In genomic region chr15:58934521-58934920, GRCh38 we compare ENCODE assay signal across 8 cellular contexts.
A peak's percentile ranks its signal among the peaks of the same experiment; 100 is the strongest.
DNase-seq lines count a peak whose midpoint lies in the region; ATAC-seq and TF ChIP-seq lines count a peak whose summit lies in the region.

No MANE protein-coding gene starts in this region.

- H3K9me3 Mint-ChIP-seq in stimulated activated memory B cell treated with anti-CD40 and anti-IgM and Interleukin-4, amounts not matched to agents 10 μg/mL and 1 μg/mL and 100 μg/mL, for 72 hours = no peaks in the 10 kb centered on the region

- no peaks in the 10 kb centered on the region for H3K36me3 Mint-ChIP-seq in stimulated activated memory B cell treated with anti-CD40 and anti-IgM and Interleukin-4, amounts not matched to agents 10 μg/mL and 1 μg/mL and 100 μg/mL, for 72 hours

- H3K27me3 Mint-ChIP-seq in stimulated activated memory B cell treated with anti-CD40 and anti-IgM and Interleukin-4, amounts not matched to agents 10 μg/mL and 1 μg/mL and 100 μg/mL, for 72 hours = no peaks in the 10 kb centered on the region

- WGBS in iPS DF 6.9 (ENCODE audit: insufficient coverage, insufficient read length) = no CpG with 5 or more reads among the region's 4 CpGs

- H3K36me3 ChIP-seq in iPS DF 6.9 (ENCODE audit: control insufficient read depth, insufficient read depth, low read length) = no peaks in the 10 kb centered on the region

- TF ChIP-seq CTCF in VCaP (conservative IDR thresholded peaks at IDR 0.05) = no peak
- no peak for TF ChIP-seq CTCF in GM10266 (IDR thresholded peaks at IDR 0.05; ENCODE audit: control insufficient read depth, insufficient read depth, low read depth, missing control alignments)

- peak overlapping the region; percentile 97 for H3K27ac ChIP-seq in VCaP
- H3K27ac ChIP-seq in iPS DF 6.9 (ENCODE audit: low read length) = no peak overlapping the region

- no peaks in the 10 kb centered on the region for H3K27me3 ChIP-seq in iPS DF 6.9 (ENCODE audit: control insufficient read depth, insufficient read depth, low read length)

- no peaks in the 10 kb centered on the region for H3K9me3 ChIP-seq in iPS DF 6.9 (ENCODE audit: control insufficient read depth, insufficient read depth, low read length)

- H3K27ac Mint-ChIP-seq in stimulated activated memory B cell treated with anti-CD40 and anti-IgM and Interleukin-4, amounts not matched to agents 10 μg/mL and 1 μg/mL and 100 μg/mL, for 72 hours = peak overlapping the region; percentile 99

- peak overlapping the region; percentile 97 for H3K4me3 Mint-ChIP-seq in stimulated activated memory B cell treated with anti-CD40 and anti-IgM and Interleukin-4, amounts not matched to agents 10 μg/mL and 1 μg/mL and 100 μg/mL, for 72 hours

- ATAC-seq in stimulated activated memory B cell treated with anti-CD40 and anti-IgM and Interleukin-4, amounts not matched to agents 10 μg/mL and 1 μg/mL and 100 μg/mL, for 72 hours = no peak
- no peak for ATAC-seq in HG03520 (IDR thresholded peaks at IDR 0.05; ENCODE audit: unreplicated experiment)

- H3K4me3 ChIP-seq in iPS DF 6.9 (ENCODE audit: low read length) = peak overlapping the region; percentile 91; the same call in 1 of the 2 replicates

- peaks cover 7% of the 10 kb centered on the region for H3K4me1 Mint-ChIP-seq in stimulated activated memory B cell treated with anti-CD40 and anti-IgM and Interleukin-4, amounts not matched to agents 10 μg/mL and 1 μg/mL and 100 μg/mL, for 72 hours

- H3K4me1 ChIP-seq in iPS DF 6.9 (ENCODE audit: control insufficient read depth, insufficient read depth, low read length) = no peaks in the 10 kb centered on the region

- peak; percentile 13 for DNase-seq in DMS53 (lab: John Stamatoyannopoulos, UW)
- no peak for DNase-seq in DMS53 treated with DMSO at 0.1 percent for 48 hours (lab: John Stamatoyannopoulos, UW; ENCODE audit: unreplicated experiment)
- no peak for DNase-seq in iPS DF 6.9 (ENCODE audit: low read depth, low spot score)
- DNase-seq in OCI-M2 (lab: John Stamatoyannopoulos, UW; ENCODE audit: unreplicated experiment) = no peak
- no peak for DNase-seq in GM10266 (ENCODE audit: extremely low spot score)
